In genomic region chr11:128290106-128290840, GRCh38 we compare ENCODE assay signal across 8 cellular contexts.
DNase-seq lines count a peak whose midpoint lies in the region; ATAC-seq and TF ChIP-seq lines count a peak whose summit lies in the region.

No MANE protein-coding gene starts in this region.

- ATAC-seq in GM18907 (IDR thresholded peaks at IDR 0.05; ENCODE audit: unreplicated experiment), result peak; percentile 80
- ATAC-seq in HG03103 (IDR thresholded peaks at IDR 0.05; ENCODE audit: low read depth, unreplicated experiment), result peak; percentile 72

- POLR2A ChIA-PET in BJ (lab: Charles Lee), result no interaction called here

- H3K4me3 ChIP-seq in BJ (ENCODE audit: low read depth, low read length), result no peak overlapping the region

- H3K27me3 ChIP-seq in BJ (ENCODE audit: control insufficient read depth, insufficient read depth, low read length), result no peaks in the 10 kb centered on the region

- peak; percentile 75 for TF ChIP-seq CTCF in BJ (IDR thresholded peaks at IDR 0.05; ENCODE audit: insufficient read depth, low read depth, low read length)

- DNase-seq in BJ (ENCODE audit: low read depth), result peak; percentile 67
- peak; percentile 51 for DNase-seq in NCI-H460 (ENCODE audit: extremely low read depth, low read depth)
- peak; percentile 77 for DNase-seq in activated CD4-positive, alpha-beta T cell treated with anti-CD3 and anti-CD28 coated beads for 48 hours
- peak; percentile 91 for DNase-seq in dermis blood vessel endothelial cell
- DNase-seq in lung microvascular endothelial cell (ENCODE audit: low read depth in 2 of 2), result peak; percentile 86 to 89
- DNase-seq in stimulated activated CD8-positive, alpha-beta memory T cell treated with anti-CD3 and anti-CD28 coated beads, Interleukin-12 subunit alpha, Interleukin-12 subunit beta, amount 100 ng/mL, for 4 hours (ENCODE audit: low read depth), result peak; percentile 41

- CTCF ChIA-PET in BJ (lab: Yijun Ruan, JAX), result interaction anchor here (0.6 to 6.3 kb wide), 40 partner anchors 9 to 541 kb away, joined by 3 to 57 read pairs (median 3); no protein-coding TSS in a partner anchor

- no peaks in the 10 kb centered on the region for H3K36me3 ChIP-seq in BJ (ENCODE audit: control insufficient read depth, insufficient read depth, low read length)

Comparison
In these comparisons a context has a peak if more than half of its experiments do, and no peak if none do; other contexts are left out.
1. DNase-seq: peak in every context shown above with its lines; median percentile 91 in dermis blood vessel endothelial cell; 88 in lung microvascular endothelial cell; 77 in activated CD4-positive, alpha-beta T cell treated with anti-CD3 and anti-CD28 coated beads for 48 hours; 67 in BJ; 51 in NCI-H460; 41 in stimulated activated CD8-positive, alpha-beta memory T cell treated with anti-CD3 and anti-CD28 coated beads, Interleukin-12 subunit alpha, Interleukin-12 subunit beta, amount 100 ng/mL, for 4 hours.